Comparison of ENCODE assay signal across 9 cellular contexts in genomic region chr2:176817061-176817565, GRCh38.
DNase-seq lines count a peak whose midpoint lies in the region; ATAC-seq and TF ChIP-seq lines count a peak whose summit lies in the region.
"Had no signal": no experiment of that assay in that cellular context is flagged by ENCODE, and none has a peak within 500 bp of the region (broad histone marks: within the 10 kb centered on the region; RNA-seq: fewer than 3 reads in every experiment).

No MANE protein-coding gene starts in this region.

- no peak for TF ChIP-seq POLR2A in gastroesophageal sphincter (IDR thresholded peaks at IDR 0.05)

- no peak overlapping the region for H3K27ac Mint-ChIP-seq in HFFc6

- no peaks in the 10 kb centered on the region for H3K4me1 Mint-ChIP-seq in HFFc6 (ENCODE audit: low read depth)

- H3K4me3 Mint-ChIP-seq in HFFc6: no peak overlapping the region

- WGBS in gastroesophageal sphincter (ENCODE audit: low coverage in 1 of 2), 2 donors: 75 to 94% methylated on average over 3 to 4 of the region's 7 CpGs

- H3K9me3 Mint-ChIP-seq in HFFc6: no peaks in the 10 kb centered on the region

- peaks cover 5% of the 10 kb centered on the region for H3K27me3 ChIP-seq in gastroesophageal sphincter

- peaks cover 0 to 5% (median 0%) of the 10 kb centered on the region in 3 donors for H3K4me1 ChIP-seq in gastroesophageal sphincter

- H3K27ac ChIP-seq in VCaP: peak overlapping the region; percentile 53
- H3K27ac ChIP-seq in gastroesophageal sphincter: no peak overlapping the region

- H3K27me3 Mint-ChIP-seq in HFFc6 (ENCODE audit: insufficient read depth): peaks cover 3% of the 10 kb centered on the region; the same call in 1 of the 2 replicates

- no peaks in the 10 kb centered on the region for H3K36me3 Mint-ChIP-seq in HFFc6 (ENCODE audit: low read depth)

- no peak for TF ChIP-seq EP300 in gastroesophageal sphincter (IDR thresholded peaks at IDR 0.05)

- H3K9me3 ChIP-seq in gastroesophageal sphincter: no peaks in the 10 kb centered on the region

- ATAC-seq in HG03378 (IDR thresholded peaks at IDR 0.05; ENCODE audit: unreplicated experiment) (no peak), GM19455 (IDR thresholded peaks at IDR 0.05; ENCODE audit: unreplicated experiment) (no peak), gastroesophageal sphincter (no peak)
- ATAC-seq: Right ventricle myocardium inferior had no signal

- intact Hi-C loops in cardiac septum (cut with DNase I): loop anchor here (5.0 to 10.0 kb wide), 4 partner anchors 165 to 690 kb away; partner anchors contain the start of gene HOXD8

- DNase-seq in D341Med (ENCODE audit: low spot score): peak; percentile 77
- DNase-seq in HFFc6: no peak
- DNase-seq in kidney glomerular epithelial cell (lab: John Stamatoyannopoulos, UW): peak; percentile 17
- no peak for DNase-seq in cardiac septum (ENCODE audit: low spot score)

- H3K4me3 ChIP-seq in gastroesophageal sphincter: no peak overlapping the region

- no peaks in the 10 kb centered on the region for H3K36me3 ChIP-seq in gastroesophageal sphincter

- TF ChIP-seq CTCF in HFFc6 (IDR thresholded peaks at IDR 0.05): peak; percentile 21; the same call in 1 of the 2 replicates
- peak; percentile 72 for TF ChIP-seq CTCF in VCaP (conservative IDR thresholded peaks at IDR 0.05)
- TF ChIP-seq CTCF in gastroesophageal sphincter (IDR thresholded peaks at IDR 0.05): no peak

Comparison
In these comparisons a context has a peak if more than half of its experiments do, and no peak if none do; other contexts are left out.
1. DNase-seq: peak in D341Med (single experiment) and kidney glomerular epithelial cell (single experiment); none in HFFc6 (single experiment) and cardiac septum (single experiment).
2. CTCF ChIP-seq: peak in HFFc6 (single experiment) and VCaP (single experiment); none in gastroesophageal sphincter (0 of 4).